12 cellular contexts compared by ENCODE assay signal in genomic region chr17:80937501-80938356, GRCh38. TPM values are rescaled to one million over a fixed set of nuclear protein-coding genes. Genes with fewer than 3 reads are reported as not detected.
DNase-seq lines count a peak whose midpoint lies in the region; ATAC-seq and TF ChIP-seq lines count a peak whose summit lies in the region.
"Had no signal": no experiment of that assay in that cellular context is flagged by ENCODE, and none has a peak within 500 bp of the region (broad histone marks: within the 10 kb centered on the region; RNA-seq: fewer than 3 reads in every experiment).

No MANE protein-coding gene starts in this region.

- TF ChIP-seq CTCF in endodermal cell (conservative IDR thresholded peaks at IDR 0.05) = no peak

- H3K36me3 Mint-ChIP-seq in activated T-cell treated with anti-CD3 and anti-CD28 coated beads, Interleukin-2, amount 50 U/mL, for 4 hours (ENCODE audit: insufficient read depth) = peaks cover 3% of the 10 kb centered on the region
- peaks cover 13% of the 10 kb centered on the region for H3K36me3 Mint-ChIP-seq in endodermal cell (ENCODE audit: low read depth)
- peaks cover 26 to 48% of the 10 kb centered on the region in 2 donors for H3K36me3 Mint-ChIP-seq in stimulated activated naive B cell treated with anti-CD40 and anti-IgM and Interleukin-4, amounts not matched to agents 10 μg/mL and 1 μg/mL and 100 μg/mL, for 72 hours

- no peaks in the 10 kb centered on the region for H3K36me3 ChIP-seq in SJCRH30
- peaks cover 4% of the 10 kb centered on the region for H3K36me3 ChIP-seq in endodermal cell (ENCODE audit: control insufficient read depth, insufficient read depth, low read length)
- H3K36me3 ChIP-seq: thyroid gland had no signal

- peaks cover 32% of the 10 kb centered on the region for H3K4me1 ChIP-seq in SJCRH30
- H3K4me1 ChIP-seq in endodermal cell (ENCODE audit: control insufficient read depth, insufficient read depth, low read length) = no peaks in the 10 kb centered on the region

- no peaks in the 10 kb centered on the region for H3K27me3 Mint-ChIP-seq in activated T-cell treated with anti-CD3 and anti-CD28 coated beads, Interleukin-2, amount 50 U/mL, for 4 hours (ENCODE audit: low read depth)
- peaks cover 9% of the 10 kb centered on the region for H3K27me3 Mint-ChIP-seq in endodermal cell (ENCODE audit: insufficient read depth)
- H3K27me3 Mint-ChIP-seq in stimulated activated naive B cell treated with anti-CD40 and anti-IgM and Interleukin-4, amounts not matched to agents 10 μg/mL and 1 μg/mL and 100 μg/mL, for 72 hours = no peaks in the 10 kb centered on the region

- no peak for DNase-seq in activated T-cell treated with anti-CD3 and anti-CD28 coated beads, Interleukin-2, amount 50 U/mL, for 4 hours
- DNase-seq in activated T-cell treated with anti-CD3 and anti-CD28 coated beads, Interleukin-2, amount 50 U/mL, for 1 hour = no peak
- DNase-seq in SJCRH30 (peak; percentile 60 to 84), endodermal cell (no peak), SHP77 (lab: John Stamatoyannopoulos, UW) (no peak)
- DNase-seq in stimulated activated naive B cell treated with anti-CD40 and anti-IgM and Interleukin-4, amounts not matched to agents 10 μg/mL and 1 μg/mL and 100 μg/mL, for 72 hours = no peak
- no peak for DNase-seq in effector CD4-positive, alpha-beta T cell
- DNase-seq: foreskin fibroblast, mesendoderm, thyroid gland had no signal

- H3K27me3 ChIP-seq in SJCRH30 (no peaks in the 10 kb centered on the region), endodermal cell (ENCODE audit: control insufficient read depth, insufficient read depth, low read length, poor library complexity, severe bottlenecking) (no peaks in the 10 kb centered on the region)
- H3K27me3 ChIP-seq: thyroid gland had no signal

- H3K27ac ChIP-seq in SJCRH30 (no peak overlapping the region), endodermal cell (ENCODE audit: low read depth, low read length) (peak overlapping the region; percentile 14)
- H3K27ac ChIP-seq: thyroid gland had no signal

- ATAC-seq in activated T-cell treated with anti-CD3 and anti-CD28 coated beads, Interleukin-2, amount 50 U/mL, for 4 hours = no peak
- no peak for ATAC-seq in stimulated activated naive B cell treated with anti-CD40 and anti-IgM and Interleukin-4, amounts not matched to agents 10 μg/mL and 1 μg/mL and 100 μg/mL, for 72 hours (replicated peaks)
- ATAC-seq in GM19395 (IDR thresholded peaks at IDR 0.05; ENCODE audit: unreplicated experiment) = no peak
- ATAC-seq: Panc1 had no signal

- no peaks in the 10 kb centered on the region for H3K9me3 ChIP-seq in SJCRH30 (replicated peaks)
- H3K9me3 ChIP-seq in endodermal cell (ENCODE audit: control insufficient read depth, low read length) = no peaks in the 10 kb centered on the region
- H3K9me3 ChIP-seq: thyroid gland had no signal

- no peaks in the 10 kb centered on the region for H3K9me3 Mint-ChIP-seq in activated T-cell treated with anti-CD3 and anti-CD28 coated beads, Interleukin-2, amount 50 U/mL, for 4 hours
- no peaks in the 10 kb centered on the region for H3K9me3 Mint-ChIP-seq in endodermal cell
- no peaks in the 10 kb centered on the region for H3K9me3 Mint-ChIP-seq in stimulated activated naive B cell treated with anti-CD40 and anti-IgM and Interleukin-4, amounts not matched to agents 10 μg/mL and 1 μg/mL and 100 μg/mL, for 72 hours

- H3K9ac ChIP-seq in endodermal cell (ENCODE audit: extremely low read depth, low read length, poor library complexity, severe bottlenecking) = no peak overlapping the region

- H3K27ac Mint-ChIP-seq in endodermal cell = no peak overlapping the region
- H3K27ac Mint-ChIP-seq in stimulated activated naive B cell treated with anti-CD40 and anti-IgM and Interleukin-4, amounts not matched to agents 10 μg/mL and 1 μg/mL and 100 μg/mL, for 72 hours = peak overlapping the region; percentile 27

- H3K4me3 ChIP-seq in SJCRH30 = peak overlapping the region; percentile 17
- no peak overlapping the region for H3K4me3 ChIP-seq in endodermal cell (ENCODE audit: low read length)
- H3K4me3 ChIP-seq: thyroid gland had no signal

- peaks cover 39% of the 10 kb centered on the region for H3K4me1 Mint-ChIP-seq in activated T-cell treated with anti-CD3 and anti-CD28 coated beads, Interleukin-2, amount 50 U/mL, for 4 hours (ENCODE audit: low read depth)
- H3K4me1 Mint-ChIP-seq in endodermal cell = peaks cover 4% of the 10 kb centered on the region
- H3K4me1 Mint-ChIP-seq in stimulated activated naive B cell treated with anti-CD40 and anti-IgM and Interleukin-4, amounts not matched to agents 10 μg/mL and 1 μg/mL and 100 μg/mL, for 72 hours = peaks cover 25 to 55% of the 10 kb centered on the region in 2 donors

- peak overlapping the region; percentile 51 for H3K4me3 Mint-ChIP-seq in activated T-cell treated with anti-CD3 and anti-CD28 coated beads, Interleukin-2, amount 50 U/mL, for 4 hours
- H3K4me3 Mint-ChIP-seq in endodermal cell = no peak overlapping the region
- H3K4me3 Mint-ChIP-seq in stimulated activated naive B cell treated with anti-CD40 and anti-IgM and Interleukin-4, amounts not matched to agents 10 μg/mL and 1 μg/mL and 100 μg/mL, for 72 hours = no peak overlapping the region

- WGBS in endodermal cell (ENCODE audit: insufficient coverage in 1 of 2, insufficient read length in 1 of 2), 2 experiments = 90 to 93% methylated on average over 25 to 27 of the region's 27 CpGs

RNA-seq across cellular contexts. Expression of gene CHMP6, which starts 53.9 kb away (rescaled TPM):
- total RNA-seq in activated T-cell treated with anti-CD3 and anti-CD28 coated beads, Interleukin-2, amount 50 U/mL, for 4 hours = 10 to 100 TPM; 35.7 to 42.4 (median 42.1) TPM
- total RNA-seq in SJCRH30 (2014; rRNA removed; shearing (Covaris generic)) = 23.5 and 27.6 TPM in 2 replicates
- total RNA-seq in endodermal cell = 10 to 100 TPM; 28.4 to 32.5 TPM
- 23.4 TPM for polyA plus RNA-seq in endodermal cell (2013, experiment 1 of 2)
- polyA plus RNA-seq in endodermal cell (2013, experiment 2 of 2) = 20.2 TPM

Comparison
In these comparisons a context has a peak if more than half of its experiments do, and no peak if none do; other contexts are left out.
1. DNase-seq: peak in SJCRH30 (2 of 2); none in activated T-cell treated with anti-CD3 and anti-CD28 coated beads, Interleukin-2, amount 50 U/mL, for 4 hours (single experiment), activated T-cell treated with anti-CD3 and anti-CD28 coated beads, Interleukin-2, amount 50 U/mL, for 1 hour (single experiment), endodermal cell (single experiment), stimulated activated naive B cell treated with anti-CD40 and anti-IgM and Interleukin-4, amounts not matched to agents 10 μg/mL and 1 μg/mL and 100 μg/mL, for 72 hours (single experiment), effector CD4-positive, alpha-beta T cell (single experiment) and SHP77 (0 of 2).